18 cellular contexts compared by ENCODE assay signal in genomic region chr5:58122993-58123392, GRCh38.
"Had no signal": no experiment of that assay in that cellular context is flagged by ENCODE, and none has a peak within 500 bp of the region (broad histone marks: within the 10 kb centered on the region; RNA-seq: fewer than 3 reads in every experiment).

No MANE protein-coding gene starts in this region.

- H3K9me3 Mint-ChIP-seq: activated naive CD4-positive, alpha-beta T cell treated with anti-CD3 and anti-CD28 coated beads, Interleukin-2, amount 50 U/mL, for 72 hours; activated T-helper 1 cell treated with anti-CD3 and anti-CD28 coated beads, Interleukin-12 subunit alpha, Interleukin-12 subunit beta, Interleukin-2, Interleukin-4 antibody, amounts not matched to agents 30 ng/mL and 10 ng/mL and 1 ng/mL, durations not matched to agents 14 hours and 24 hours and 36 hours; nephron; stimulated activated effector memory CD8-positive, alpha-beta T cell treated with anti-CD3 and anti-CD28 coated beads, Interleukin-12 subunit alpha, Interleukin-12 subunit beta, amount 100 ng/mL, for 72 hours had no signal

- H3K36me3 ChIP-seq: adrenal gland, cardiac muscle cell, esophagus squamous epithelium, prostate gland, thoracic aorta, upper lobe of left lung, WERI-Rb-1 had no signal

- H3K4me1 Mint-ChIP-seq: stimulated activated effector memory CD8-positive, alpha-beta T cell treated with anti-CD3 and anti-CD28 coated beads, Interleukin-12 subunit alpha, Interleukin-12 subunit beta, amount 100 ng/mL, for 72 hours had no signal

- H3K4me1 ChIP-seq: adrenal gland had no signal

- H3K27ac ChIP-seq: adrenal gland, cardiac muscle cell, esophagus squamous epithelium, prostate gland, skin epidermis, thoracic aorta, upper lobe of left lung, WERI-Rb-1 had no signal

- H3K4me3 Mint-ChIP-seq: activated T-helper 1 cell treated with anti-CD3 and anti-CD28 coated beads, Interleukin-12 subunit alpha, Interleukin-12 subunit beta, Interleukin-2, Interleukin-4 antibody, amounts not matched to agents 30 ng/mL and 10 ng/mL and 1 ng/mL, durations not matched to agents 14 hours and 24 hours and 36 hours; nephron; stimulated activated effector memory CD8-positive, alpha-beta T cell treated with anti-CD3 and anti-CD28 coated beads, Interleukin-12 subunit alpha, Interleukin-12 subunit beta, amount 100 ng/mL, for 72 hours had no signal

- DNase-seq: activated CD4-positive, alpha-beta T cell treated with anti-CD3 and anti-CD28 coated beads for 1 hour; activated gamma-delta T cell treated with Interleukin-2 at 50 U/mL for 16 hours; adrenal gland; dermis blood vessel endothelial cell; effector memory CD4-positive, alpha-beta T cell; esophagus squamous epithelium; right cardiac atrium; stimulated activated CD4-positive, alpha-beta T cell treated with anti-CD3 and anti-CD28 coated beads, Interleukin-4, amount 100 ng/mL, for 1 hour; upper lobe of left lung; WERI-Rb-1 had no signal

- H3K4me3 ChIP-seq: adrenal gland, cardiac muscle cell, esophagus squamous epithelium, prostate gland, skin epidermis, thoracic aorta, upper lobe of left lung had no signal

- H3K27ac Mint-ChIP-seq: activated naive CD4-positive, alpha-beta T cell treated with anti-CD3 and anti-CD28 coated beads, Interleukin-2, amount 50 U/mL, for 72 hours; activated T-helper 1 cell treated with anti-CD3 and anti-CD28 coated beads, Interleukin-12 subunit alpha, Interleukin-12 subunit beta, Interleukin-2, Interleukin-4 antibody, amounts not matched to agents 30 ng/mL and 10 ng/mL and 1 ng/mL, durations not matched to agents 14 hours and 24 hours and 36 hours; stimulated activated effector memory CD8-positive, alpha-beta T cell treated with anti-CD3 and anti-CD28 coated beads, Interleukin-12 subunit alpha, Interleukin-12 subunit beta, amount 100 ng/mL, for 72 hours had no signal

- H3K9me3 ChIP-seq: adrenal gland, esophagus squamous epithelium, prostate gland, thoracic aorta, upper lobe of left lung had no signal

- H3K27me3 ChIP-seq: adrenal gland, cardiac muscle cell, esophagus squamous epithelium, upper lobe of left lung had no signal

- H3K36me3 Mint-ChIP-seq: activated naive CD4-positive, alpha-beta T cell treated with anti-CD3 and anti-CD28 coated beads, Interleukin-2, amount 50 U/mL, for 72 hours; stimulated activated effector memory CD8-positive, alpha-beta T cell treated with anti-CD3 and anti-CD28 coated beads, Interleukin-12 subunit alpha, Interleukin-12 subunit beta, amount 100 ng/mL, for 72 hours had no signal

- ATAC-seq: activated naive CD4-positive, alpha-beta T cell treated with anti-CD3 and anti-CD28 coated beads, Interleukin-2, amount 50 U/mL, for 72 hours; right cardiac atrium; stimulated activated effector memory CD8-positive, alpha-beta T cell treated with anti-CD3 and anti-CD28 coated beads, Interleukin-12 subunit alpha, Interleukin-12 subunit beta, amount 100 ng/mL, for 72 hours had no signal
